8 cellular contexts compared by ENCODE assay signal in the genomic region with DNA sequence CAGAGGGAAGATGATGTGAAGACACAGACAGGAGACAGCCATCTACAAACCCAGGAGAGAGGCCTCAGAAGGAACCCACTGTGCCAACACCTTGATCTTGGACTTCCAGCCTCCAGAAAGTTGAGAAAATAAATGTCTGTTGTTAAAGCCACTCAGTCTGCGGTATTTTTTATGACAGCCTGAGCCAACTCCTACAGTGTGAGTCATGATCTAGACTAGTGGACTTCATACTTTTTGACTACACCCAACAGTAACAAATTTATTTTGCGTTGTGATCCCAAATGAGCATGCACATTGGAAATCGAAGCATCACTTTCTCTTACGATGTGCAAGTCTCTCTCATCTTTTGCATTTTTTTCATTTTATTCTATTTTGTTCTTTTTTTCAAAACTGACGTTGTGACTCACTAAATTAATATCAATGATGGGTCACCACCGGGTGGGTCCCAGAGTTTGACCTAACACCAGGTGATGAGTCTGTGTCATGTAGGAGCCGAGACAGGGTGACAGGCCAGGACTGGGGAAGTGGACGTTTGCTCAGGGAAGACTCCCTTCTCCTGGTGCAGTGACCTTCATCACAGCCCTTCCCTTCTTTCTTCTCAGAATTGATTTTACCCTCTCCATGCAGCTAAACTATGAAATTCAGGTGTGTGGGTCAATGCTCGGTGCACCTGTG. TPM values are rescaled to one million over a fixed set of nuclear protein-coding genes. Genes with fewer than 3 reads are reported as not detected.
DNase-seq lines count a peak whose midpoint lies in the region; ATAC-seq and TF ChIP-seq lines count a peak whose summit lies in the region.

No MANE protein-coding gene starts in this region.

- DNase-seq in GM06990 (ENCODE audit: extremely low read depth, insufficient read length) (no peak), MV-4-11 (lab: John Stamatoyannopoulos, UW) (peak; percentile 67), fibroblast of mammary gland (ENCODE audit: low read depth) (peak; percentile 53), renal cortical epithelial cell (ENCODE audit: low read depth) (peak; percentile 5), NCI-H1436 (lab: John Stamatoyannopoulos, UW) (no peak), anterior cingulate cortex (lab: John Stamatoyannopoulos, UW) (no peak)
- DNase-seq in NK-92 treated with Interleukin-12 subunit alpha and Interleukin-12 subunit beta, amount 100 ng/mL, for 24 hours (lab: John Stamatoyannopoulos, UW): no peak
- DNase-seq in activated CD8-positive, alpha-beta memory T cell treated with anti-CD3 and anti-CD28 coated beads, Interleukin-2, amount 10 ng/mL, durations not matched to agents 7 days and 5 days: no peak

- H3K9me3 Mint-ChIP-seq in activated CD8-positive, alpha-beta memory T cell treated with anti-CD3 and anti-CD28 coated beads, Interleukin-2, amount 10 ng/mL, durations not matched to agents 7 days and 5 days (ENCODE audit: low read depth): no peaks in the 10 kb centered on the region

- H3K4me3 Mint-ChIP-seq in activated CD8-positive, alpha-beta memory T cell treated with anti-CD3 and anti-CD28 coated beads, Interleukin-2, amount 10 ng/mL, durations not matched to agents 7 days and 5 days: no peak overlapping the region

- TF ChIP-seq CTCF in GM06990 (IDR thresholded peaks at IDR 0.05; ENCODE audit: insufficient read depth, low read length, poor library complexity, severe bottlenecking): no peak
- no peak for TF ChIP-seq CTCF in fibroblast of mammary gland (conservative IDR thresholded peaks at IDR 0.05; ENCODE audit: control insufficient read depth, insufficient read depth, low read depth, low read length)

- ATAC-seq in activated CD8-positive, alpha-beta memory T cell treated with anti-CD3 and anti-CD28 coated beads, Interleukin-2, amount 10 ng/mL, durations not matched to agents 7 days and 5 days: no peak

- H3K27me3 ChIP-seq in GM06990 (replicated peaks; ENCODE audit: control insufficient read depth, insufficient read depth, low read length): no peaks in the 10 kb centered on the region

- CTCF ChIA-PET in activated CD8-positive, alpha-beta memory T cell treated with anti-CD3 and anti-CD28 coated beads, Interleukin-2, amount 10 ng/mL, durations not matched to agents 7 days and 5 days (lab: Charles Lee): interaction anchor here (1.9 kb wide), 1 partner anchor 32 kb away, joined by 8 read pairs; no protein-coding TSS in a partner anchor

- peaks cover 2% of the 10 kb centered on the region for H3K27me3 Mint-ChIP-seq in activated CD8-positive, alpha-beta memory T cell treated with anti-CD3 and anti-CD28 coated beads, Interleukin-2, amount 10 ng/mL, durations not matched to agents 7 days and 5 days

- peaks cover 6% of the 10 kb centered on the region for H3K4me1 Mint-ChIP-seq in activated CD8-positive, alpha-beta memory T cell treated with anti-CD3 and anti-CD28 coated beads, Interleukin-2, amount 10 ng/mL, durations not matched to agents 7 days and 5 days

- no peak overlapping the region for H3K27ac Mint-ChIP-seq in activated CD8-positive, alpha-beta memory T cell treated with anti-CD3 and anti-CD28 coated beads, Interleukin-2, amount 10 ng/mL, durations not matched to agents 7 days and 5 days

- H3K36me3 Mint-ChIP-seq in activated CD8-positive, alpha-beta memory T cell treated with anti-CD3 and anti-CD28 coated beads, Interleukin-2, amount 10 ng/mL, durations not matched to agents 7 days and 5 days: no peaks in the 10 kb centered on the region

- no peaks in the 10 kb centered on the region for H3K36me3 ChIP-seq in GM06990 (ENCODE audit: control insufficient read depth, insufficient read depth, low read length)

- H3K4me3 ChIP-seq in GM06990 (replicated peaks; ENCODE audit: low read depth, low read length) (peak overlapping the region; percentile 5), fibroblast of mammary gland (ENCODE audit: control insufficient read depth, low read depth, low read length) (no peak overlapping the region)

RNA-seq across cellular contexts. Expression of a gene that starts 28.9 kb away (rescaled TPM):
- 11.6 and 25.1 TPM in 2 replicates for total RNA-seq in renal cortical epithelial cell
- total RNA-seq in activated CD8-positive, alpha-beta memory T cell treated with anti-CD3 and anti-CD28 coated beads, Interleukin-2, amount 10 ng/mL, durations not matched to agents 7 days and 5 days: 10 to 100 TPM; 13.6 to 14.4 TPM

RNA-seq across cellular contexts. Expression of a gene that starts 36.8 kb away (rescaled TPM):
- not detected in 2 replicates for total RNA-seq in renal cortical epithelial cell
- total RNA-seq in activated CD8-positive, alpha-beta memory T cell treated with anti-CD3 and anti-CD28 coated beads, Interleukin-2, amount 10 ng/mL, durations not matched to agents 7 days and 5 days: not detected

Comparison
In these comparisons a context has a peak if more than half of its experiments do, and no peak if none do; other contexts are left out.
1. DNase-seq: peak in MV-4-11 (single experiment), fibroblast of mammary gland (single experiment) and renal cortical epithelial cell (single experiment); none in GM06990 (single experiment), NK-92 treated with Interleukin-12 subunit alpha and Interleukin-12 subunit beta, amount 100 ng/mL, for 24 hours (single experiment), activated CD8-positive, alpha-beta memory T cell treated with anti-CD3 and anti-CD28 coated beads, Interleukin-2, amount 10 ng/mL, durations not matched to agents 7 days and 5 days (single experiment), NCI-H1436 (single experiment) and anterior cingulate cortex (0 of 58).